ENCODE assay signal across 6 cellular contexts in the genomic region with DNA sequence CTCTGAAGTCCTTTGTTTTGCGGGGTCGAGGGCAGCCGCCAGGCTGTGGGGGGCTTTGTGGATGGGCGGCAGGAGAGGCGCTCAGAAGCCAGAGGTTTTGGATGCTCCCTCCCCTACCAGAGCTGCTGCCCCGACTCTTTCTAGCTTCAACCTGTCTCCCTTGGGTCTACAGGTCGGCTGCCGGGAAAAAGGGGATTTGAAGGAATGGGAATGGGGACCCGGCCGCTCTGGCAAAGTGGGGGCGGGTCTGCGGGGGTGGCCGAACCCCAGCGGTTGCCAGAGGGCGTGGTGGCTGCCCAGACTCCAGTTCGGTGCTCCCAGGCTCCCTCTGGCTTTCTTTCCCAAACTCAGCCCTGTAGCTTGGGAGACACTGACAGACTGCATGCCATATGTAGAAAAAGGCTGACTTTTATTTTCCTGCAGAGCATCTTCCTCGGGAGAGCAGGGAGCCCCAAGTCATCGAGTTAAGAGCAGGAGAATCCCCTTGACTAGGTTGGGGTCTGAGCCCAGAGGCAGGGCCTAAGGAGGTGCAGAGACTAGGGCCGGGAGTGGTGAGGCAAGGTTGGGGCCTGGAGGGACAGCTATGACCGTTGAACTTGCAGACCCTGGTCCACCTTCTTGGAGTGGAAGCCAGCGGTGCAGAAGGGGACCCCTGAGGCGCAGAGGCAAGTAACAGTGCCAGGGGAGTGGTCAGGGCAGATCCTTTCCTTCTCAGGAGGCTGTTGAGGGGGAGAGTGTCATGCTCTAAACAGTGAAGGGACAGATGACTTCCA. TPM values are rescaled to one million over a fixed set of nuclear protein-coding genes. Genes with fewer than 3 reads are reported as not detected.
DNase-seq lines count a peak whose midpoint lies in the region; ATAC-seq, FAIRE-seq and TF ChIP-seq lines count a peak whose summit lies in the region.

No MANE protein-coding gene starts in this region.

- H3K27me3 Mint-ChIP-seq in natural killer cell (ENCODE audit: low read depth in 2 of 2) = no peaks in the 10 kb centered on the region

- peak overlapping the region; percentile 69 for H3K4me2 ChIP-seq in GM12878 (ENCODE audit: control insufficient read depth, insufficient read depth)

- ATAC-seq in GM12878 (peak; percentile 1; the same call in 1 of the 3 replicates), natural killer cell (no peak), HG02571 (IDR thresholded peaks at IDR 0.05; ENCODE audit: unreplicated experiment) (no peak)

- H3K9me3 ChIP-seq in HUES48 (ENCODE audit: control insufficient read depth, insufficient read depth, low read length) = no peaks in the 10 kb centered on the region
- no peaks in the 10 kb centered on the region for H3K9me3 ChIP-seq in GM12878 (replicated peaks; ENCODE audit: control insufficient read depth, insufficient read depth, low read length)

- intact Hi-C loops in GM12878 (cut with micrococcal nuclease; ENCODE audit: unreplicated experiment) = loop anchor here (1.0 to 2.0 kb wide), 2 partner anchors 29 to 71 kb away; partner anchors contain the start of gene MDC1
- intact Hi-C loops in natural killer cell (cut with micrococcal nuclease) = loop anchor here (1.0 to 2.0 kb wide), 2 partner anchors 29 to 41 kb away; partner anchors contain the start of genes C6orf136 and MDC1

- H3K79me2 ChIP-seq in GM12878 (ENCODE audit: control insufficient read depth, insufficient read depth, low read length) = peaks cover 78% of the 10 kb centered on the region

- H4K20me1 ChIP-seq in GM12878 (ENCODE audit: control insufficient read depth, insufficient read depth) = no peaks in the 10 kb centered on the region

- in situ Hi-C loops in GM12878 (cut with MboI) = no loop called here

- CTCF ChIA-PET in GM12878 (lab: Yijun Ruan, JAX) = interaction anchor here (0.7 to 4.8 kb wide), 11 partner anchors 8 to 234 kb away, joined by 3 to 64 read pairs (median 14); partner anchors contain the start of genes DHX16, MDC1 and TUBB

- H3K27ac Mint-ChIP-seq in natural killer cell = peak overlapping the region; percentile 91 to 98

- WGBS in GM12878 (ENCODE audit: insufficient coverage, insufficient replicate concordance, low lambda C conversion rate, missing lambda C conversion rate) = 1% methylated on average over 21 of the region's 22 CpGs

- H3K27me3 ChIP-seq in HUES48 (ENCODE audit: control insufficient read depth, insufficient read depth, low read length) = no peaks in the 10 kb centered on the region
- H3K27me3 ChIP-seq in GM12878 (replicated peaks in 1 of 2; ENCODE audit: control insufficient read depth in 2 of 2, insufficient read depth in 2 of 2, low read length in 1 of 2) = no peaks in the 10 kb centered on the region

- H3K27ac ChIP-seq in HUES48 (ENCODE audit: low read depth, low read length) (peak overlapping the region; percentile 84), GM12878 (ENCODE audit: control insufficient read depth, insufficient read depth) (peak overlapping the region; percentile 96)

- FAIRE-seq in GM12878 (lab: Jason Lieb, UNC) = no peak

- H3K9ac ChIP-seq in HUES48 (ENCODE audit: low read depth, low read length) (peak overlapping the region; percentile 45; the same call in 1 of the 2 replicates), GM12878 (ENCODE audit: control insufficient read depth, insufficient read depth, low read length) (peak overlapping the region; percentile 75)

- H3K9me3 Mint-ChIP-seq in natural killer cell = no peaks in the 10 kb centered on the region

- H3K36me3 ChIP-seq in HUES48 (ENCODE audit: control insufficient read depth, insufficient read depth, low read length) (no peaks in the 10 kb centered on the region; the same call in 1 of the 2 replicates), GM12878 (ENCODE audit: control insufficient read depth in 2 of 2, insufficient read depth in 2 of 2, low read length in 1 of 2) (no peaks in the 10 kb centered on the region)

- no peak for TF ChIP-seq RAD21 in GM12878 (IDR thresholded peaks at IDR 0.05; ENCODE audit: insufficient read depth, low read depth, low read length)

- TF ChIP-seq POLR2A in GM12878 (IDR thresholded peaks at IDR 0.05; ENCODE audit: low read depth, low read length) = no peak

- TF ChIP-seq CTCF in GM12878 (IDR thresholded peaks at IDR 0.05 in 2 of 3, conservative IDR thresholded peaks at IDR 0.05 in 1 of 3; ENCODE audit: control insufficient read depth in 2 of 3, extremely low read depth in 1 of 3, insufficient read depth in 1 of 3, low read depth in 3 of 3, low read length in 3 of 3) = 0 out of 6 replicates have a peak, but pooled peaks of 1 of the 3 experiments have one; percentile 2
- TF ChIP-seq CTCF in natural killer cell (IDR thresholded peaks at IDR 0.05) = no peak

- TSS peak; percentile 78 for BruUV-seq in GM12878 (replicated peaks; lab: Mats Ljungman, UMichigan)

- no peak overlapping the region for H2AFZ ChIP-seq in GM12878 (ENCODE audit: control insufficient read depth, low read depth, low read length)

- POLR2A ChIA-PET in GM12878 (lab: Charles Lee) = interaction anchor here (0.5 to 6.1 kb wide), 14 partner anchors 8 to 196 kb away, joined by 3 to 167 read pairs (median 9); partner anchors contain the start of genes DHX16, MDC1, MRPS18B and PPP1R10

- H3K4me3 Mint-ChIP-seq in natural killer cell = peak overlapping the region; percentile 96

- peaks cover 55 to 73% of the 10 kb centered on the region in 2 donors for H3K4me1 Mint-ChIP-seq in natural killer cell

- H3K4me3 ChIP-seq in HUES48 (ENCODE audit: low read depth, low read length) (peak overlapping the region; percentile 92), GM12878 (peak overlapping the region; percentile 100)

- peaks cover 36% of the 10 kb centered on the region for H3K4me1 ChIP-seq in HUES48 (ENCODE audit: control insufficient read depth, insufficient read depth, low read length)
- peaks cover 15% of the 10 kb centered on the region for H3K4me1 ChIP-seq in GM12878 (ENCODE audit: control insufficient read depth, insufficient read depth, low read length)

- no peak; a peak in 1 of 4 replicates for TF ChIP-seq EP300 in GM12878 (IDR thresholded peaks at IDR 0.05; ENCODE audit: borderline replicate concordance in 1 of 2, control insufficient read depth in 1 of 2, low read depth in 2 of 2, low read length in 2 of 2)

- RAD21 ChIA-PET in GM12878 (lab: Charles Lee; ENCODE audit: unreplicated experiment) = interaction anchor here (0.7 to 6.4 kb wide), 8 partner anchors 9 to 226 kb away, joined by 3 to 114 read pairs (median 4); partner anchors contain the start of genes DHX16, MDC1, TUBB and VARS2

- H3K36me3 Mint-ChIP-seq in natural killer cell = peaks cover 13% of the 10 kb centered on the region

- no peak for DNase-seq in GM12878 (ENCODE audit: low read depth, low spot score)
- DNase-seq in natural killer cell = no peak
- DNase-seq in NCI-H146 (lab: John Stamatoyannopoulos, UW) = no peak
- DNase-seq in cerebellar nuclear complex (lab: John Stamatoyannopoulos, UW) = no peak

- SMC1A ChIA-PET in GM12878 (lab: Charles Lee; ENCODE audit: uncharacterized antibody, unreplicated experiment) = interaction anchor here (0.9 to 6.9 kb wide), 12 partner anchors 9 to 133 kb away, joined by 3 to 73 read pairs (median 5); partner anchors contain the start of genes MDC1, MRPS18B and PPP1R10

RNA-seq across cellular contexts. Expression of gene PPP1R18, which starts 1.4 kb away (rescaled TPM):
- 22.8 and 29.5 TPM in 2 replicates for total RNA-seq in GM12878 (2013; cell fraction: nucleolus; rRNA removed)
- total RNA-seq in GM12878 (2014; rRNA removed) (47.4 and 51.3 TPM in 2 replicates), GM12878 (2014; rRNA removed; fragmentation: Illumina TruSeq; extraction: Trizol) (50.4 and 54.0 TPM in 2 replicates), GM12878 (2021) (99.2 and 100 TPM in 2 replicates), natural killer cell (100 to 1,000 TPM; 183 to 260 (median 219) TPM)
- 49.7 TPM for polyA plus RNA-seq in GM12878 (2011; ENCODE audit: low read depth)
- polyA plus RNA-seq in GM12878 (2011; rRNA removed) (78.3 and 114 TPM in 2 replicates), GM12878 (2014; fragmentation: Illumina TruSeq; extraction: Trizol) (109 and 119 TPM in 2 replicates), GM12878 (2014; fragmentation: Nextera tagmentation; extraction: Ambion mirVana) (10 to 100 TPM; 21.0 to 24.0 TPM), GM12878 (2014; rRNA removed) (72.3 and 86.2 TPM in 2 replicates), GM12878 (2016; fragmentation: Nextera tagmentation; extraction: Ambion mirVana) (10 to 100 TPM; 46.3 to 50.7 TPM)
- polyA plus RNA-seq in GM12878 (2011; cell fraction: cytosol; rRNA removed) = 131 and 175 TPM in 2 replicates
- polyA plus RNA-seq in GM12878 (2011; cell fraction: nucleus; rRNA removed) = 99.1 and 214 TPM in 2 replicates
- polyA plus RNA-seq in GM12878 (2012) = 67.6 and 89.2 TPM in 2 replicates
- polyA minus RNA-seq in GM12878 (2011; rRNA and poly(A)+ RNA removed) = 72.3 and 129 TPM in 2 replicates
- polyA minus RNA-seq in GM12878 (2011; cell fraction: cytosol; rRNA and poly(A)+ RNA removed) = 43.0 and 45.0 TPM in 2 replicates
- polyA minus RNA-seq in GM12878 (2011; cell fraction: nucleus; rRNA and poly(A)+ RNA removed) = 18.4 and 63.2 TPM in 2 replicates

RNA-seq across cellular contexts. Expression of gene NRM, which starts 2.9 kb away (rescaled TPM):
- 8.0 and 11.2 TPM in 2 replicates for total RNA-seq in GM12878 (2013; cell fraction: nucleolus; rRNA removed)
- total RNA-seq in GM12878 (2014; rRNA removed) = 14.8 and 17.7 TPM in 2 replicates
- 14.7 and 15.4 TPM in 2 replicates for total RNA-seq in GM12878 (2014; rRNA removed; fragmentation: Illumina TruSeq; extraction: Trizol)
- total RNA-seq in GM12878 (2021) = 39.0 and 39.3 TPM in 2 replicates
- 23.2 TPM for polyA plus RNA-seq in GM12878 (2011; ENCODE audit: low read depth)
- 7.6 and 18.7 TPM in 2 replicates for polyA plus RNA-seq in GM12878 (2011; rRNA removed)
- 34.1 and 36.4 TPM in 2 replicates for polyA plus RNA-seq in GM12878 (2011; cell fraction: cytosol; rRNA removed)
- 33.6 and 35.9 TPM in 2 replicates for polyA plus RNA-seq in GM12878 (2011; cell fraction: nucleus; rRNA removed)
- 27.9 and 34.0 TPM in 2 replicates for polyA plus RNA-seq in GM12878 (2012)
- 35.8 and 46.7 TPM in 2 replicates for polyA plus RNA-seq in GM12878 (2014; fragmentation: Illumina TruSeq; extraction: Trizol)
- 10 to 100 TPM; 19.1 to 23.7 TPM for polyA plus RNA-seq in GM12878 (2014; fragmentation: Nextera tagmentation; extraction: Ambion mirVana)
- polyA plus RNA-seq in GM12878 (2014; rRNA removed) = 34.3 and 35.7 TPM in 2 replicates
- 10 to 100 TPM; 36.6 to 37.5 TPM for polyA plus RNA-seq in GM12878 (2016; fragmentation: Nextera tagmentation; extraction: Ambion mirVana)
- 23.8 and 25.7 TPM in 2 replicates for polyA minus RNA-seq in GM12878 (2011; rRNA and poly(A)+ RNA removed)
- 16.0 and 18.4 TPM in 2 replicates for polyA minus RNA-seq in GM12878 (2011; cell fraction: cytosol; rRNA and poly(A)+ RNA removed)
- 16.1 and 27.7 TPM in 2 replicates for polyA minus RNA-seq in GM12878 (2011; cell fraction: nucleus; rRNA and poly(A)+ RNA removed)
- 1 to 10 TPM; 7.4 to 8.9 (median 8.7) TPM for total RNA-seq in natural killer cell

RNA-seq across cellular contexts. Expression of gene DHX16, which starts 15.0 kb away (rescaled TPM):
- 26.0 and 31.3 TPM in 2 replicates for total RNA-seq in GM12878 (2013; cell fraction: nucleolus; rRNA removed)
- total RNA-seq in GM12878 (2014; rRNA removed) = 39.5 and 40.0 TPM in 2 replicates
- total RNA-seq in GM12878 (2014; rRNA removed; fragmentation: Illumina TruSeq; extraction: Trizol) = 35.6 and 38.1 TPM in 2 replicates
- total RNA-seq in GM12878 (2021) = 30.3 and 31.8 TPM in 2 replicates
- 11.4 TPM for polyA plus RNA-seq in GM12878 (2011; ENCODE audit: low read depth)
- polyA plus RNA-seq in GM12878 (2011; rRNA removed) = 27.5 and 36.3 TPM in 2 replicates
- polyA plus RNA-seq in GM12878 (2011; cell fraction: cytosol; rRNA removed) = 47.8 and 51.2 TPM in 2 replicates
- 97.9 and 117 TPM in 2 replicates for polyA plus RNA-seq in GM12878 (2011; cell fraction: nucleus; rRNA removed)
- 19.2 and 23.7 TPM in 2 replicates for polyA plus RNA-seq in GM12878 (2012)
- polyA plus RNA-seq in GM12878 (2014; fragmentation: Illumina TruSeq; extraction: Trizol) = 26.8 and 41.0 TPM in 2 replicates
- polyA plus RNA-seq in GM12878 (2014; fragmentation: Nextera tagmentation; extraction: Ambion mirVana) = 10 to 100 TPM; 10.1 to 17.7 TPM
- polyA plus RNA-seq in GM12878 (2014; rRNA removed) = 38.4 and 41.4 TPM in 2 replicates
- polyA plus RNA-seq in GM12878 (2016; fragmentation: Nextera tagmentation; extraction: Ambion mirVana) = 10 to 100 TPM; 40.3 to 41.4 TPM
- polyA minus RNA-seq in GM12878 (2011; rRNA and poly(A)+ RNA removed) = 41.6 and 44.4 TPM in 2 replicates
- polyA minus RNA-seq in GM12878 (2011; cell fraction: cytosol; rRNA and poly(A)+ RNA removed) = 11.2 and 16.0 TPM in 2 replicates
- 13.4 and 21.2 TPM in 2 replicates for polyA minus RNA-seq in GM12878 (2011; cell fraction: nucleus; rRNA and poly(A)+ RNA removed)
- 10 to 100 TPM; 27.3 to 35.7 (median 27.7) TPM for total RNA-seq in natural killer cell

RNA-seq across cellular contexts. Expression of gene MDC1, which starts 29.2 kb away (rescaled TPM):
- 15.3 and 21.3 TPM in 2 replicates for total RNA-seq in GM12878 (2013; cell fraction: nucleolus; rRNA removed)
- total RNA-seq in GM12878 (2014; rRNA removed) (11.9 and 12.9 TPM in 2 replicates), GM12878 (2014; rRNA removed; fragmentation: Illumina TruSeq; extraction: Trizol) (12.4 and 12.5 TPM in 2 replicates), GM12878 (2021) (62.5 and 66.9 TPM in 2 replicates), natural killer cell (10 to 100 TPM; 61.2 to 77.0 (median 64.5) TPM)
- 30.8 TPM for polyA plus RNA-seq in GM12878 (2011; ENCODE audit: low read depth)
- polyA plus RNA-seq in GM12878 (2011; rRNA removed) (6.8 and 14.8 TPM in 2 replicates), GM12878 (2014; fragmentation: Illumina TruSeq; extraction: Trizol) (52.7 and 53.6 TPM in 2 replicates), GM12878 (2014; fragmentation: Nextera tagmentation; extraction: Ambion mirVana) (1 to 10 TPM; 5.1 to 6.5 TPM), GM12878 (2014; rRNA removed) (30.1 and 33.3 TPM in 2 replicates), GM12878 (2016; fragmentation: Nextera tagmentation; extraction: Ambion mirVana) (10 to 100 TPM; 31.1 to 36.2 TPM)
- 18.4 and 23.7 TPM in 2 replicates for polyA plus RNA-seq in GM12878 (2011; cell fraction: cytosol; rRNA removed)
- 68.0 and 73.9 TPM in 2 replicates for polyA plus RNA-seq in GM12878 (2011; cell fraction: nucleus; rRNA removed)
- 36.6 and 43.4 TPM in 2 replicates for polyA plus RNA-seq in GM12878 (2012)
- polyA minus RNA-seq in GM12878 (2011; rRNA and poly(A)+ RNA removed) = 17.6 and 22.5 TPM in 2 replicates
- 8.5 and 20.0 TPM in 2 replicates for polyA minus RNA-seq in GM12878 (2011; cell fraction: cytosol; rRNA and poly(A)+ RNA removed)
- polyA minus RNA-seq in GM12878 (2011; cell fraction: nucleus; rRNA and poly(A)+ RNA removed) = 7.4 and 14.4 TPM in 2 replicates

RNA-seq across cellular contexts. Expression of gene TUBB, which starts 32.3 kb away (rescaled TPM):
- 180 and 186 TPM in 2 replicates for total RNA-seq in GM12878 (2013; cell fraction: nucleolus; rRNA removed)
- 1,600 and 1,662 TPM in 2 replicates for total RNA-seq in GM12878 (2014; rRNA removed)
- total RNA-seq in GM12878 (2014; rRNA removed; fragmentation: Illumina TruSeq; extraction: Trizol) = 1,225 and 1,242 TPM in 2 replicates
- total RNA-seq in GM12878 (2021) = 1,685 and 1,700 TPM in 2 replicates
- 770 TPM for polyA plus RNA-seq in GM12878 (2011; ENCODE audit: low read depth)
- polyA plus RNA-seq in GM12878 (2011; rRNA removed) = 1,703 and 2,596 TPM in 2 replicates
- 2,686 and 3,225 TPM in 2 replicates for polyA plus RNA-seq in GM12878 (2011; cell fraction: cytosol; rRNA removed)
- 1,113 and 1,357 TPM in 2 replicates for polyA plus RNA-seq in GM12878 (2011; cell fraction: nucleus; rRNA removed)
- polyA plus RNA-seq in GM12878 (2012) = 828 and 941 TPM in 2 replicates
- polyA plus RNA-seq in GM12878 (2014; fragmentation: Illumina TruSeq; extraction: Trizol) = 2,402 and 3,052 TPM in 2 replicates
- 1,000 to 10,000 TPM; 1,039 to 1,376 TPM for polyA plus RNA-seq in GM12878 (2014; fragmentation: Nextera tagmentation; extraction: Ambion mirVana)
- polyA plus RNA-seq in GM12878 (2014; rRNA removed) = 2,367 and 2,490 TPM in 2 replicates
- 1,000 to 10,000 TPM; 1,510 to 1,651 TPM for polyA plus RNA-seq in GM12878 (2016; fragmentation: Nextera tagmentation; extraction: Ambion mirVana)
- polyA minus RNA-seq in GM12878 (2011; rRNA and poly(A)+ RNA removed) = 2,195 and 2,964 TPM in 2 replicates
- polyA minus RNA-seq in GM12878 (2011; cell fraction: cytosol; rRNA and poly(A)+ RNA removed) = 626 and 717 TPM in 2 replicates
- 193 and 357 TPM in 2 replicates for polyA minus RNA-seq in GM12878 (2011; cell fraction: nucleus; rRNA and poly(A)+ RNA removed)
- total RNA-seq in natural killer cell = 100 to 1,000 TPM; 121 to 168 (median 127) TPM
